11 cellular contexts compared by ENCODE assay signal in genomic region chr19:2294377-2295335, GRCh38. TPM values are rescaled to one million over a fixed set of nuclear protein-coding genes. Genes with fewer than 3 reads are reported as not detected.
A peak's percentile ranks its signal among the peaks of the same experiment; 100 is the strongest.
DNase-seq lines count a peak whose midpoint lies in the region; ATAC-seq and TF ChIP-seq lines count a peak whose summit lies in the region.
"Had no signal": no experiment of that assay in that cellular context is flagged by ENCODE, and none has a peak within 500 bp of the region (broad histone marks: within the 10 kb centered on the region; RNA-seq: fewer than 3 reads in every experiment).

No MANE protein-coding gene starts in this region.

- H3K4me1 ChIP-seq in prostate gland (replicated peaks), result peaks cover 18% of the 10 kb centered on the region
- peaks cover 11% of the 10 kb centered on the region for H3K4me1 ChIP-seq in colonic mucosa

- H3K27ac ChIP-seq in caudate nucleus (ENCODE audit: low read depth, low read length) (no peak overlapping the region), prostate gland (no peak overlapping the region), colonic mucosa (no peak overlapping the region)

- H3K36me3 ChIP-seq in prostate gland, result no peaks in the 10 kb centered on the region
- no peaks in the 10 kb centered on the region for H3K36me3 ChIP-seq in colonic mucosa

- H3K27me3 ChIP-seq in prostate gland (replicated peaks; ENCODE audit: insufficient read depth) (peaks cover 13% of the 10 kb centered on the region), colonic mucosa (peaks cover 22% of the 10 kb centered on the region)

- H3K9ac ChIP-seq in colonic mucosa (ENCODE audit: low read depth in 2 of 2, low read length in 2 of 2), result no peak overlapping the region

- peak; percentile 27 for ATAC-seq in left colon
- ATAC-seq: activated CD4-positive, CD25-positive, alpha-beta regulatory T cell treated with anti-CD3 and anti-CD28 coated beads, Interleukin-2, amount 50 U/mL, for 24 hours; activated naive CD8-positive, alpha-beta T cell treated with anti-CD3 and anti-CD28 coated beads, Interleukin-2, amount 50 U/mL, for 24 hours had no signal

- DNase-seq in HFF-Myc (ENCODE audit: extremely low read depth, low read depth) (peak; percentile 56), caudate nucleus (lab: John Stamatoyannopoulos, UW) (peak in 42 of 61 donors; percentile 22 to 81 (median 56)), left colon (no peak), superior temporal gyrus (ENCODE audit: extremely low spot score) (peak; percentile 36), prostate gland (ENCODE audit: low spot score) (no peak), SW 1271 (lab: John Stamatoyannopoulos, UW) (no peak), colonic mucosa (no peak)
- DNase-seq: activated naive CD8-positive, alpha-beta T cell treated with anti-CD3 and anti-CD28 coated beads, Interleukin-2, amount 50 U/mL, for 24 hours had no signal

- WGBS in prostate gland, result 26% methylated on average over 34 of the region's 39 CpGs

- H3K9me3 ChIP-seq in prostate gland (no peaks in the 10 kb centered on the region), colonic mucosa (no peaks in the 10 kb centered on the region)

- no peak for TF ChIP-seq POLR2A in prostate gland (IDR thresholded peaks at IDR 0.05)

- TF ChIP-seq CTCF in HFF-Myc (IDR thresholded peaks at IDR 0.05; ENCODE audit: low read depth, low read length, missing control alignments) (no peak), prostate gland (IDR thresholded peaks at IDR 0.05) (no peak), colonic mucosa (IDR thresholded peaks at IDR 0.05) (no peak)

- H3K4me3 ChIP-seq in HFF-Myc (replicated peaks; ENCODE audit: low read depth, low read length) (no peak overlapping the region), prostate gland (no peak overlapping the region), colonic mucosa (no peak overlapping the region)

- intact Hi-C loops in left colon (cut with DNase I, micrococcal nuclease), result no loop called here
- intact Hi-C loops in prostate gland (cut with DNase I), result no loop called here
- intact Hi-C loops in colonic mucosa (cut with DNase I), result no loop called here

RNA-seq across cellular contexts. Expression of gene PEAK3, which starts 12.7 kb away (rescaled TPM):
- total RNA-seq in left colon (under 1 TPM; 0.15 to 0.78 TPM), prostate gland (under 1 TPM; 0.27 to 0.80 TPM), colonic mucosa (under 1 TPM; 0.29 to 0.72 TPM)
- total RNA-seq: urinary bladder had no signal

RNA-seq across cellular contexts. Expression of gene LINGO3, which starts 13.3 kb away (rescaled TPM):
- total RNA-seq in left colon (not detected), prostate gland (under 1 TPM in 1 of 2 donors, not detected in 1; 0.68 TPM), colonic mucosa (under 1 TPM in 1 of 2 donors, not detected in 1; 0.58 TPM)
- total RNA-seq: urinary bladder had no signal

RNA-seq across cellular contexts. Expression of gene LSM7, which starts 33.7 kb away (rescaled TPM):
- total RNA-seq in left colon (100 to 1,000 TPM in 1 of 2 donors, 10 to 100 TPM in 1; 67.1 to 101 TPM), prostate gland (100 to 1,000 TPM; 125 to 135 TPM), colonic mucosa (100 to 1,000 TPM in 1 of 2 donors, 10 to 100 TPM in 1; 99.0 to 185 TPM)

RNA-seq across cellular contexts. Expression of gene SPPL2B, which starts 33.8 kb away (rescaled TPM):
- total RNA-seq in left colon, result 100 to 1,000 TPM; 142 to 173 TPM
- 10 to 100 TPM; 54.0 to 87.1 TPM for total RNA-seq in prostate gland
- total RNA-seq in colonic mucosa, result 100 to 1,000 TPM; 108 to 206 TPM

RNA-seq across cellular contexts. Expression of gene JSRP1, which starts 38.4 kb away (rescaled TPM):
- total RNA-seq in left colon (1 to 10 TPM in 1 of 2 donors, under 1 TPM in 1; 0.55 to 2.6 TPM), prostate gland (under 1 TPM in 1 of 2 donors, not detected in 1; 0.96 TPM), colonic mucosa (1 to 10 TPM in 1 of 2 donors, under 1 TPM in 1; 0.64 to 1.3 TPM)
- total RNA-seq: H4 had no signal

Comparison
In these comparisons a context has a peak if more than half of its experiments do, and no peak if none do; other contexts are left out.
1. DNase-seq: peak in HFF-Myc (single experiment), caudate nucleus (42 of 61) and superior temporal gyrus (single experiment); none in left colon (0 of 2), prostate gland (single experiment), SW 1271 (0 of 2) and colonic mucosa (single experiment).